ENCODE assay signal across 20 cellular contexts in the genomic region with DNA sequence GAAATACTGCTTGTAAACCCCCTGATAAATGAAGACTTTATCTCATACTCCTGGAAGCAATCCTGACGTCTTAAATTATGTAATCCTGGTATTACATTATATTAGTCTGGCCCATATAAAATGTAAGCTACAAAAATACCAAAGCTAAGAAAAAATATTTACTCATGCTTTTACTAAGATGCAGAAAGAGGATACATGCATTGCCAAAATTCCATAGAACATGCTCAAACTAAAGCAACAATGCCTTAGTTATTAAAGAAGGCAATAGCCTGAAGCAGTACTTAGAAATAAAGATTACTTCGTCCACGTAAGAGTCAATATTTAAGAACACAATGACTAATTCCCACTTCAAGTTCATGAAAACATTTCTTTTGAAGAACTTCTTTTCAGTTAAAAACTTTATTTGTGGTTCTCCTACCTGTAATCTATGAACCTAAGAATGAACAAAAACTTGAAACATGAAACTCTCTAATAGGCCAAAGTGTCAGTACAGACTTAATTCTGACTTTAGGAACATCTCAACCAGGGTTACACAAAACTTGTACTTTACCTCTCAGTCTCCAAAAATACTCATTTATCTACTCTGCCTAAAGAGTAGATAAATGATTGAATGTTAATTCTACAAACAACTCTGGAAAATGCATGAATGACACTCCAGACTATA.
DNase-seq lines count a peak whose midpoint lies in the region; ATAC-seq, FAIRE-seq and TF ChIP-seq lines count a peak whose summit lies in the region.
"Had no signal": no experiment of that assay in that cellular context is flagged by ENCODE, and none has a peak within 500 bp of the region (broad histone marks: within the 10 kb centered on the region; RNA-seq: fewer than 3 reads in every experiment).

No MANE protein-coding gene starts in this region.

- no peaks in the 10 kb centered on the region for H3K79me2 ChIP-seq in osteoblast (ENCODE audit: insufficient read depth, low read length)

- H3K4me1 ChIP-seq in A549 (peaks cover 38% of the 10 kb centered on the region), osteoblast (ENCODE audit: insufficient read depth, low read length) (peaks cover 14% of the 10 kb centered on the region)

- H3K9me3 ChIP-seq in A549 (no peaks in the 10 kb centered on the region), osteoblast (ENCODE audit: low read depth, low read length) (no peaks in the 10 kb centered on the region)
- H3K9me3 ChIP-seq: body of pancreas had no signal

- WGBS in A549 (ENCODE audit: missing lambda C conversion rate) = 14% methylated on average over 3 of the region's 3 CpGs

- H3K27ac ChIP-seq in A549 = peak overlapping the region in 1 of 2 experiments; percentile 52; a peak in 3 of 6 replicates
- no peak overlapping the region for H3K27ac ChIP-seq in osteoblast (ENCODE audit: low read depth, low read length)
- H3K27ac ChIP-seq: body of pancreas, dorsolateral prefrontal cortex, SK-N-MC had no signal

- H3K36me3 ChIP-seq in osteoblast (ENCODE audit: insufficient read depth, low read length) = peaks cover 9% of the 10 kb centered on the region

- H3K27me3 ChIP-seq in osteoblast (ENCODE audit: insufficient read depth, low read length) = no peaks in the 10 kb centered on the region
- H3K27me3 ChIP-seq: body of pancreas, dorsolateral prefrontal cortex had no signal

- TF ChIP-seq RAD21 in A549 (conservative IDR thresholded peaks at IDR 0.05 in 1 of 2, IDR thresholded peaks at IDR 0.05 in 1 of 2) = peak in 1 of 2 experiments; percentile 47; a peak in 3 of 5 replicates

- TF ChIP-seq EP300 in A549 (IDR thresholded peaks at IDR 0.05) = peak; percentile 12 to 65; a peak in 1 of 5 replicates

- POLR2A ChIA-PET in A549 (lab: Yijun Ruan, JAX) = interaction anchor here (1.4 kb wide), 1 partner anchor 252 kb away, joined by 5 read pairs; the partner anchor contains the start of gene ZFP36L2

- H4K20me1 ChIP-seq in osteoblast (ENCODE audit: insufficient read depth, low read length) = no peaks in the 10 kb centered on the region

- no peak for FAIRE-seq in A549 (lab: Jason Lieb, UNC)
- FAIRE-seq in endometrium (lab: Jason Lieb, UNC) = peak; percentile 51

- TF ChIP-seq CTCF in A549 (IDR thresholded peaks at IDR 0.05) (no peak), osteoblast (IDR thresholded peaks at IDR 0.05; ENCODE audit: extremely low read depth, low read depth, low read length) (no peak), GM13977 (IDR thresholded peaks at IDR 0.05; ENCODE audit: extremely low read depth, insufficient read depth, missing control alignments) (no peak)

- H3K4me3 ChIP-seq in A549 = no peak overlapping the region
- H3K4me3 ChIP-seq in osteoblast (ENCODE audit: insufficient read depth, low read length) = no peak overlapping the region
- H3K4me3 ChIP-seq: body of pancreas, dorsolateral prefrontal cortex, SK-N-MC had no signal

- peak in 1 of 2 experiments; percentile 63 for DNase-seq in A549 (ENCODE audit: low read depth in 1 of 2, low spot score in 1 of 2)
- peak; percentile 32 for DNase-seq in osteoblast (ENCODE audit: insufficient read length, low spot score, missing footprints)
- DNase-seq in GM13977 (ENCODE audit: low spot score) = no peak
- DNase-seq: activated CD8-positive, alpha-beta memory T cell treated with anti-CD3 and anti-CD28 coated beads, Interleukin-2, amount 50 U/mL, for 48 hours; activated naive CD4-positive, alpha-beta T cell treated with anti-CD3 and anti-CD28 coated beads for 36 hours; body of pancreas; COR-L47; dorsolateral prefrontal cortex; GDM1; hypothalamus; NCI-H1930; NCI-H510A treated with DMSO at 0.1 percent for 48 hours; T-helper 9 cell had no signal

- H2AFZ ChIP-seq in osteoblast (ENCODE audit: low read length) = no peak overlapping the region

- CTCF ChIA-PET in A549 (lab: Yijun Ruan, JAX) = interaction anchor here (0.8 to 2.6 kb wide), 5 partner anchors 250 to 650 kb away, joined by 3 to 21 read pairs (median 5); no protein-coding TSS in a partner anchor

- in situ Hi-C loops in GM13977 (cut with MboI; ENCODE audit: low pct_unique_long_range_greater_than_20kb, low sequenced_read_pairs, unreplicated experiment) = no loop called here

- ATAC-seq in A549 (peak in 1 of 2 experiments; percentile 66; a peak in 2 of 6 replicates), HG02610 (IDR thresholded peaks at IDR 0.05; ENCODE audit: unreplicated experiment) (peak; percentile 40), HG02884 (IDR thresholded peaks at IDR 0.05; ENCODE audit: unreplicated experiment) (no peak), GM19328 (IDR thresholded peaks at IDR 0.05; ENCODE audit: unreplicated experiment) (no peak), HG02981 (IDR thresholded peaks at IDR 0.05; ENCODE audit: unreplicated experiment) (no peak)
- ATAC-seq: body of pancreas, HCT116 had no signal

- H3K4me2 ChIP-seq in A549 (peak overlapping the region; percentile 37), osteoblast (ENCODE audit: insufficient read depth, low read length) (no peak overlapping the region)

- no peak for TF ChIP-seq POLR2A in A549 (IDR thresholded peaks at IDR 0.05; ENCODE audit: low read length)

TF ChIP-seq in A549, 52 proteins besides CTCF, POLR2A, EP300 and RAD21:
- TF ChIP-seq GATA3 (IDR thresholded peaks at IDR 0.05; ENCODE audit: borderline replicate concordance) (peak; percentile 88), ZC3H11A (IDR thresholded peaks at IDR 0.05) (no peak), FOSL2 (IDR thresholded peaks at IDR 0.05) (0 out of 2 replicates have a peak, but pooled peaks have one; percentile 38), FOSL2 (CRISPR knock-in tag; IDR thresholded peaks at IDR 0.05) (peak; percentile 77), EHMT2 (IDR thresholded peaks at IDR 0.05; ENCODE audit: low read depth) (no peak), HOXA7 (CRISPR knock-in tag; IDR thresholded peaks at IDR 0.05) (no peak), CEBPB (IDR thresholded peaks at IDR 0.05) (peak; percentile 32 to 73; a peak in 3 of 4 replicates), JUNB (IDR thresholded peaks at IDR 0.05) (peak; percentile 87), SMC3 (IDR thresholded peaks at IDR 0.05) (peak; percentile 29; the same call in 2 of the 3 replicates), JUN (IDR thresholded peaks at IDR 0.05) (peak in 1 of 2 experiments; percentile 83; a peak in 2 of 5 replicates)
